In the genomic region with DNA sequence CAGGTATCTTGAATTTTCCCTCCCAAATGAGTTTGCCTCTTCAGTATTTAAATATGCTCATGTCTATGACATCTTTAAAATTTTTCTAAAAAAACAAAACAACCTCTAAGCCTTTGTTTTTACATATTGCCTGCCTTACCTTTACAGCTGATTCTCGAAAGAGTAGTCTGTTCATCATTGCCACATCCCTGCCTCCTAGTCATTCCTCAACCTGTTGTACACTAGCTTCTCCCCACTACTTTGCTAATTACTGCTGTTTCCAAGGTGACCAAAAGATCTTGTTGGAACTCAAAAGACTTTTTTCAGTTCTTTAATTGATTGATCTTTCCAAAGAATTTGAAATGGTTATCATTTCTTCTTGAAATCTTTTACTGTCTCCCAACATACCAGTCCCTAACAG, we compare ENCODE assay signal across 15 cellular contexts. TPM values are rescaled to one million over a fixed set of nuclear protein-coding genes. Genes with fewer than 3 reads are reported as not detected.
DNase-seq lines count a peak whose midpoint lies in the region; ATAC-seq and TF ChIP-seq lines count a peak whose summit lies in the region.
"Had no signal": no experiment of that assay in that cellular context is flagged by ENCODE, and none has a peak within 500 bp of the region (broad histone marks: within the 10 kb centered on the region; RNA-seq: fewer than 3 reads in every experiment).

No MANE protein-coding gene starts in this region.

- H3K9me2 ChIP-seq in Loucy (replicated peaks; ENCODE audit: low read depth, low read length): no peaks in the 10 kb centered on the region

- H3K4me2 ChIP-seq in Loucy (ENCODE audit: low read depth, low read length, poor library complexity, severe bottlenecking): peak overlapping the region; percentile 98

- intact Hi-C loops in activated CD4-positive, alpha-beta T cell treated with anti-CD3 and anti-CD28 coated beads, Interleukin-2, amount 10 ng/mL, durations not matched to agents 24 days and 14 days (cut with micrococcal nuclease): loop anchor here (5.0 kb wide), 3 partner anchors 166 to 1326 kb away; a partner anchor contains a TSS
- intact Hi-C loops in colonic mucosa (cut with DNase I): loop anchor here (5.0 kb wide), 1 partner anchor 91 kb away; a partner anchor contains a TSS

- no peaks in the 10 kb centered on the region for H3K36me3 Mint-ChIP-seq in activated CD4-positive, alpha-beta T cell treated with anti-CD3 and anti-CD28 coated beads, Interleukin-2, amount 10 ng/mL, durations not matched to agents 24 days and 14 days (ENCODE audit: low read depth)
- peaks cover 8% of the 10 kb centered on the region for H3K36me3 Mint-ChIP-seq in central memory CD8-positive, alpha-beta T cell (ENCODE audit: insufficient read depth)
- no peaks in the 10 kb centered on the region for H3K36me3 Mint-ChIP-seq in osteocyte (ENCODE audit: unreplicated experiment)

- no peak for ATAC-seq in central memory CD8-positive, alpha-beta T cell (replicated peaks; ENCODE audit: extremely low read depth, poor library complexity, severe bottlenecking)

- no peak for DNase-seq in activated CD4-positive, alpha-beta T cell treated with anti-CD3 and anti-CD28 coated beads, Interleukin-2, amount 10 ng/mL, durations not matched to agents 24 days and 14 days
- DNase-seq in activated CD4-positive, alpha-beta T cell treated with anti-CD3 and anti-CD28 coated beads for 4 hours: no peak
- no peak for DNase-seq in central memory CD8-positive, alpha-beta T cell (ENCODE audit: low spot score in 2 of 2)
- no peak for DNase-seq in osteocyte (ENCODE audit: extremely low spot score, unreplicated experiment)
- no peak for DNase-seq in T-helper 9 cell
- no peak for DNase-seq in brain microvascular endothelial cell
- DNase-seq in colonic mucosa: no peak
- DNase-seq: aorta; GF-D8; NCI-H446; stimulated activated CD4-positive, alpha-beta T cell treated with anti-CD3 and anti-CD28 coated beads, Interleukin-12 subunit alpha, Interleukin-12 subunit beta, amount 100 ng/mL, for 4 hours had no signal

- H3K4me1 ChIP-seq in Loucy (ENCODE audit: insufficient read depth, low read length, poor library complexity, severe bottlenecking) (peaks cover 47% of the 10 kb centered on the region), colonic mucosa (peaks cover 4% of the 10 kb centered on the region)

- no peak overlapping the region for H3K27ac ChIP-seq in brain microvascular endothelial cell
- H3K27ac ChIP-seq in colonic mucosa: no peak overlapping the region
- H3K27ac ChIP-seq: SJSA1 had no signal

- no peaks in the 10 kb centered on the region for H3K36me3 ChIP-seq in Loucy (ENCODE audit: insufficient read depth, low read length)
- no peaks in the 10 kb centered on the region for H3K36me3 ChIP-seq in brain microvascular endothelial cell (replicated peaks)
- no peaks in the 10 kb centered on the region for H3K36me3 ChIP-seq in colonic mucosa

- H3K27me3 ChIP-seq in Loucy (ENCODE audit: insufficient read depth, low read length, poor library complexity, severe bottlenecking) (no peaks in the 10 kb centered on the region), brain microvascular endothelial cell (replicated peaks) (no peaks in the 10 kb centered on the region), colonic mucosa (no peaks in the 10 kb centered on the region)
- H3K27me3 ChIP-seq: SJSA1 had no signal

- H4K20me1 ChIP-seq in Loucy (ENCODE audit: insufficient read depth, low read length, poor library complexity, severe bottlenecking): peaks cover 8% of the 10 kb centered on the region

- H3F3A ChIP-seq in Loucy (ENCODE audit: low read depth): peaks cover 9% of the 10 kb centered on the region; the same call in 1 of the 2 replicates

- no peaks in the 10 kb centered on the region for H3K9me3 Mint-ChIP-seq in activated CD4-positive, alpha-beta T cell treated with anti-CD3 and anti-CD28 coated beads, Interleukin-2, amount 10 ng/mL, durations not matched to agents 24 days and 14 days
- H3K9me3 Mint-ChIP-seq in central memory CD8-positive, alpha-beta T cell: no peaks in the 10 kb centered on the region
- H3K9me3 Mint-ChIP-seq in osteocyte (ENCODE audit: unreplicated experiment): no peaks in the 10 kb centered on the region

- no peak overlapping the region for H2AFZ ChIP-seq in Loucy (ENCODE audit: low read length)

- H3K4me3 Mint-ChIP-seq in activated CD4-positive, alpha-beta T cell treated with anti-CD3 and anti-CD28 coated beads, Interleukin-2, amount 10 ng/mL, durations not matched to agents 24 days and 14 days: peak overlapping the region; percentile 87
- peak overlapping the region; percentile 87 for H3K4me3 Mint-ChIP-seq in central memory CD8-positive, alpha-beta T cell
- peak overlapping the region; percentile 42 for H3K4me3 Mint-ChIP-seq in osteocyte (ENCODE audit: unreplicated experiment)

- in situ Hi-C loops in brain microvascular endothelial cell (cut with HindIII; ENCODE audit: low pct_ligation_motif_present, low sequenced_read_pairs): no loop called here

- H3K27me3 Mint-ChIP-seq in activated CD4-positive, alpha-beta T cell treated with anti-CD3 and anti-CD28 coated beads, Interleukin-2, amount 10 ng/mL, durations not matched to agents 24 days and 14 days: peaks cover 18% of the 10 kb centered on the region
- H3K27me3 Mint-ChIP-seq in central memory CD8-positive, alpha-beta T cell: peaks cover 10% of the 10 kb centered on the region
- H3K27me3 Mint-ChIP-seq in osteocyte (ENCODE audit: unreplicated experiment): peaks cover 7% of the 10 kb centered on the region

- TF ChIP-seq CTCF in Loucy (conservative IDR thresholded peaks at IDR 0.05; ENCODE audit: low read length) (no peak), osteocyte (IDR thresholded peaks at IDR 0.05) (no peak), brain microvascular endothelial cell (IDR thresholded peaks at IDR 0.05; ENCODE audit: low read depth, low read length, missing control alignments) (no peak), colonic mucosa (IDR thresholded peaks at IDR 0.05) (no peak)

- H3K79me2 ChIP-seq in Loucy (ENCODE audit: insufficient read depth, low read length): peaks cover 35% of the 10 kb centered on the region

- peaks cover 26% of the 10 kb centered on the region for H3K4me1 Mint-ChIP-seq in activated CD4-positive, alpha-beta T cell treated with anti-CD3 and anti-CD28 coated beads, Interleukin-2, amount 10 ng/mL, durations not matched to agents 24 days and 14 days
- peaks cover 38% of the 10 kb centered on the region for H3K4me1 Mint-ChIP-seq in central memory CD8-positive, alpha-beta T cell
- peaks cover 25% of the 10 kb centered on the region for H3K4me1 Mint-ChIP-seq in osteocyte (ENCODE audit: unreplicated experiment)

- H3K27ac Mint-ChIP-seq in activated CD4-positive, alpha-beta T cell treated with anti-CD3 and anti-CD28 coated beads, Interleukin-2, amount 10 ng/mL, durations not matched to agents 24 days and 14 days: peak overlapping the region; percentile 50
- H3K27ac Mint-ChIP-seq in central memory CD8-positive, alpha-beta T cell (ENCODE audit: low read depth): peak overlapping the region; percentile 63
- H3K27ac Mint-ChIP-seq in osteocyte (ENCODE audit: unreplicated experiment): peak overlapping the region; percentile 49

- no peak overlapping the region for H3K4me3 ChIP-seq in Loucy (ENCODE audit: low read length, poor library complexity, severe bottlenecking)
- H3K4me3 ChIP-seq in brain microvascular endothelial cell (ENCODE audit: low read depth, low read length): no peak overlapping the region
- no peak overlapping the region for H3K4me3 ChIP-seq in colonic mucosa
- H3K4me3 ChIP-seq: SJSA1 had no signal

- no peaks in the 10 kb centered on the region for H3K9me3 ChIP-seq in Loucy (ENCODE audit: insufficient read depth, low read depth, low read length)
- H3K9me3 ChIP-seq in colonic mucosa: no peaks in the 10 kb centered on the region

- H3K9ac ChIP-seq in Loucy (ENCODE audit: low read depth, low read length, poor library complexity, severe bottlenecking): peak overlapping the region; percentile 95
- no peak overlapping the region for H3K9ac ChIP-seq in colonic mucosa (ENCODE audit: low read depth in 2 of 2, low read length in 2 of 2)

RNA-seq across cellular contexts. Expression of a gene that starts 1.9 kb away (rescaled TPM):
- total RNA-seq in activated CD4-positive, alpha-beta T cell treated with anti-CD3 and anti-CD28 coated beads, Interleukin-2, amount 10 ng/mL, durations not matched to agents 24 days and 14 days: 23.0 and 25.8 TPM in 2 replicates
- total RNA-seq in osteocyte (26.0 and 26.4 TPM in 2 replicates), colonic mucosa (10 to 100 TPM; 28.6 to 31.3 TPM)

RNA-seq across cellular contexts. Expression of a gene that starts 58.0 kb away (rescaled TPM):
- total RNA-seq in activated CD4-positive, alpha-beta T cell treated with anti-CD3 and anti-CD28 coated beads, Interleukin-2, amount 10 ng/mL, durations not matched to agents 24 days and 14 days: not detected in 2 replicates
- 3.8 and 4.3 TPM in 2 replicates for total RNA-seq in osteocyte
- total RNA-seq in colonic mucosa: under 1 TPM in 1 of 2 donors, not detected in 1; 0.19 TPM
- total RNA-seq: A673, pulmonary artery endothelial cell, SJSA1 had no signal
